3 cellular contexts compared by ENCODE assay signal in genomic region chr6:158324136-158324535, GRCh38.
TF ChIP-seq lines count a peak whose summit lies in the region.

No MANE protein-coding gene starts in this region.

TF ChIP-seq in GM12891, 5 proteins besides CTCF, POLR2A, EP300 and RAD21:
- TF ChIP-seq SPI1 (IDR thresholded peaks at IDR 0.05; ENCODE audit: low read depth, low read length) (no peak), PAX5 (IDR thresholded peaks at IDR 0.05; ENCODE audit: insufficient read depth, low read length, severe bottlenecking) (no peak), TAF1 (IDR thresholded peaks at IDR 0.05; ENCODE audit: low read depth, low read length) (no peak), POLR2AphosphoS5 (IDR thresholded peaks at IDR 0.05; ENCODE audit: low read depth, low read length) (no peak), POU2F2 (IDR thresholded peaks at IDR 0.05; ENCODE audit: low read depth, low read length) (no peak)

TF ChIP-seq in K562, 482 proteins besides CTCF, POLR2A, EP300 and RAD21:
- TF ChIP-seq ZNF518B (CRISPR knock-in tag; IDR thresholded peaks at IDR 0.05) = no peak
- no peak for TF ChIP-seq CREM (IDR thresholded peaks at IDR 0.05; ENCODE audit: low read depth)
- no peak for TF ChIP-seq PKNOX1 (IDR thresholded peaks at IDR 0.05)
- TF ChIP-seq ZBTB12 (CRISPR knock-in tag; IDR thresholded peaks at IDR 0.05) = no peak
- no peak for TF ChIP-seq HINFP (tag; conservative IDR thresholded peaks at IDR 0.05; ENCODE audit: low read depth)
- no peak for TF ChIP-seq ZNF124 (CRISPR knock-in tag; IDR thresholded peaks at IDR 0.05)
- no peak for TF ChIP-seq RFX5 (IDR thresholded peaks at IDR 0.05; ENCODE audit: low read depth, low read length)
- TF ChIP-seq RB1 (IDR thresholded peaks at IDR 0.05; ENCODE audit: low read depth) = no peak
- TF ChIP-seq HDAC3 (IDR thresholded peaks at IDR 0.05; ENCODE audit: borderline replicate concordance, partially characterized antibody) = no peak
- no peak for TF ChIP-seq MTA2 (IDR thresholded peaks at IDR 0.05; ENCODE audit: low read depth)

TF ChIP-seq in HepG2, 621 proteins besides CTCF, POLR2A, EP300 and RAD21:
- TF ChIP-seq ZFP62 (CRISPR knock-in tag; IDR thresholded peaks at IDR 0.05) (no peak), ZBTB37 (CRISPR knock-in tag; IDR thresholded peaks at IDR 0.05) (no peak), JUND (CRISPR knock-in tag; IDR thresholded peaks at IDR 0.05) (0 out of 2 replicates have a peak, but pooled peaks have one; percentile 22), GMEB1 (CRISPR knock-in tag; IDR thresholded peaks at IDR 0.05; ENCODE audit: borderline replicate concordance) (peak; percentile 24; the same call in 1 of the 2 replicates)
TF ChIP-seq in HepG2: peak in this region for 2.
